ENCODE assay signal across 18 cellular contexts in the genomic region with DNA sequence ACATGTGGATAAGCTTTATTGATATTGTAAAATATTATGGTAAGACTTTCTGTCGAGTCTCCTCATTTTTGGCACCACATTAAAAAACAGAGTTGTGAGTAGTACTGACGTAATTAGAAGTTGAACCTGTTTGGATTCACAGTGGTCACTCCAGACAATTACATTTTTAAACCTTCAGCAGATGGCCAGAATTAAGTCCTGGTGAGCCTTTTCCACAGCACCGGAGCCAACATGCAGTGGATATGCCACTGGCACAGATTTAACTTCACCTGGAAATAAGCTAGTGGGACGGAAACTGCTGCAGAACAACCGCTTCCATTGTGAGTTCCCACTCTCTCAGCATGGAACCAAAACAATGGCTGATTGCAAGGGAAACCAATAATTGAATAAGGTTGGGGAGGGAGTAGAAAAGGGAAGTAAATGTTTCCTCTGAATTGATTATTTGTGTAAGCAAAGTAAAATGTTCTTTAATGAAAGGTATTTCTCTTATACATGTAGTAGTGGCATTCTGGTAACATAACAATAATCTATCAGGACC.
A peak's percentile ranks its signal among the peaks of the same experiment; 100 is the strongest.
DNase-seq lines count a peak whose midpoint lies in the region; ATAC-seq and TF ChIP-seq lines count a peak whose summit lies in the region.
"Had no signal": no experiment of that assay in that cellular context is flagged by ENCODE, and none has a peak within 500 bp of the region (broad histone marks: within the 10 kb centered on the region; RNA-seq: fewer than 3 reads in every experiment).

No MANE protein-coding gene starts in this region.

- no peak overlapping the region for H3K27ac ChIP-seq in neural progenitor cell
- H3K27ac ChIP-seq: BLaER1, KMS-11 had no signal

- peaks cover 2% of the 10 kb centered on the region for H3K27me3 Mint-ChIP-seq in neural progenitor cell (ENCODE audit: insufficient read depth, low read depth)

- no peak overlapping the region for H2AFZ ChIP-seq in neural progenitor cell (replicated peaks)

- no peak for ATAC-seq in HG02852 (IDR thresholded peaks at IDR 0.05; ENCODE audit: unreplicated experiment)
- ATAC-seq: CD8-positive, alpha-beta T cell; Panc1 had no signal

- no peaks in the 10 kb centered on the region for H4K20me1 ChIP-seq in neural progenitor cell (ENCODE audit: low read depth)
- H4K20me1 ChIP-seq: BLaER1 had no signal

- DNase-seq in H7 (peak; percentile 7), NCI-H748 treated with DMSO at 0.1 percent for 48 hours (lab: John Stamatoyannopoulos, UW) (peak; percentile 55), cerebellum (ENCODE audit: low spot score) (peak; percentile 19), neural progenitor cell (ENCODE audit: low spot score) (peak; percentile 43), inferior parietal cortex (ENCODE audit: extremely low spot score) (no peak), pons (ENCODE audit: low spot score) (no peak)
- DNase-seq: CD8-positive, alpha-beta T cell; DMS53; EL; GOT3; HFFc6; NCI-H1417 treated with DMSO at 0.1 percent for 48 hours; NCI-H2029; NCI-H446 treated with DMSO at 0.1 percent for 48 hours had no signal

- H3K4me1 ChIP-seq in neural progenitor cell, result peaks cover 43% of the 10 kb centered on the region
- H3K4me1 ChIP-seq: BLaER1 had no signal

- H3K36me3 ChIP-seq in H7 (replicated peaks; ENCODE audit: control insufficient read depth, insufficient read depth, low read length), result no peaks in the 10 kb centered on the region
- no peaks in the 10 kb centered on the region for H3K36me3 ChIP-seq in neural progenitor cell
- H3K36me3 ChIP-seq: BLaER1 had no signal

- no peaks in the 10 kb centered on the region for H3K36me3 Mint-ChIP-seq in neural progenitor cell
- H3K36me3 Mint-ChIP-seq: CD8-positive, alpha-beta T cell had no signal

- H3K9me3 Mint-ChIP-seq in neural progenitor cell, result no peaks in the 10 kb centered on the region
- H3K9me3 Mint-ChIP-seq: CD8-positive, alpha-beta T cell had no signal

- H3F3A ChIP-seq in neural progenitor cell (ENCODE audit: low read depth), result peaks cover 10% of the 10 kb centered on the region

- H3K9ac ChIP-seq in neural progenitor cell, result no peak overlapping the region
- H3K9ac ChIP-seq: BLaER1, KMS-11 had no signal

- no peak overlapping the region for H3K27ac Mint-ChIP-seq in neural progenitor cell
- H3K27ac Mint-ChIP-seq: CD8-positive, alpha-beta T cell; HFFc6 had no signal

- no peaks in the 10 kb centered on the region for H3K79me2 ChIP-seq in neural progenitor cell (ENCODE audit: low read depth)

- H3K4me1 Mint-ChIP-seq in neural progenitor cell, result peaks cover 37% of the 10 kb centered on the region

- peak overlapping the region; percentile 61 for H3K4me2 ChIP-seq in neural progenitor cell
- H3K4me2 ChIP-seq: BLaER1, KMS-11 had no signal

- no peak for TF ChIP-seq CTCF in neural progenitor cell (IDR thresholded peaks at IDR 0.05)

- no peaks in the 10 kb centered on the region for H3K9me3 ChIP-seq in neural progenitor cell (ENCODE audit: low read depth)
- H3K9me3 ChIP-seq: BLaER1 had no signal

- no peak overlapping the region for H3K4me3 Mint-ChIP-seq in neural progenitor cell
- H3K4me3 Mint-ChIP-seq: CD8-positive, alpha-beta T cell; HFFc6 had no signal

- H3K4me3 ChIP-seq in H7 (ENCODE audit: insufficient read depth, low read depth, low read length) (no peak overlapping the region), neural progenitor cell (no peak overlapping the region)
- H3K4me3 ChIP-seq: BLaER1 had no signal

- H3K27me3 ChIP-seq in H7 (ENCODE audit: control insufficient read depth, insufficient read depth, low read length) (no peaks in the 10 kb centered on the region), neural progenitor cell (no peaks in the 10 kb centered on the region)
- H3K27me3 ChIP-seq: BLaER1 had no signal

Comparison
In these comparisons a context has a peak if more than half of its experiments do, and no peak if none do; other contexts are left out.
1. DNase-seq: peak in H7 (single experiment), NCI-H748 treated with DMSO at 0.1 percent for 48 hours (single experiment), cerebellum (single experiment) and neural progenitor cell (single experiment); none in inferior parietal cortex (single experiment) and pons (single experiment).